Comparison of ENCODE assay signal across 19 cellular contexts in genomic region chr13:99525967-99526366, GRCh38. TPM values are rescaled to one million over a fixed set of nuclear protein-coding genes. Genes with fewer than 3 reads are reported as not detected.
DNase-seq lines count a peak whose midpoint lies in the region; ATAC-seq and TF ChIP-seq lines count a peak whose summit lies in the region.
"Had no signal": no experiment of that assay in that cellular context is flagged by ENCODE, and none has a peak within 500 bp of the region (broad histone marks: within the 10 kb centered on the region; RNA-seq: fewer than 3 reads in every experiment).

No MANE protein-coding gene starts in this region.

- POLR2A ChIA-PET in CD4-positive, alpha-beta memory T cell (lab: Charles Lee; ENCODE audit: partially characterized antibody) = interaction anchor here (0.9 to 1.3 kb wide), 2 partner anchors 18 to 25 kb away, joined by 3 to 4 read pairs; partner anchors contain the start of gene TM9SF2

- no peak for TF ChIP-seq CTCF in natural killer cell (IDR thresholded peaks at IDR 0.05)

- no peaks in the 10 kb centered on the region for H3K9me3 ChIP-seq in CD4-positive, CD25-positive, alpha-beta regulatory T cell (ENCODE audit: control insufficient read depth in 2 of 2, low read length in 2 of 2)
- H3K9me3 ChIP-seq in CD4-positive, alpha-beta memory T cell (ENCODE audit: control insufficient read depth in 1 of 2, low read length in 2 of 2) = no peaks in the 10 kb centered on the region
- H3K9me3 ChIP-seq: left lung, SK-N-SH had no signal

- peaks cover 31 to 53% (median 48%) of the 10 kb centered on the region in 4 donors for H3K4me1 Mint-ChIP-seq in CD4-positive, CD25-positive, alpha-beta regulatory T cell
- peaks cover 39 to 56% (median 46%) of the 10 kb centered on the region in 4 donors for H3K4me1 Mint-ChIP-seq in CD4-positive, alpha-beta memory T cell
- peaks cover 35% of the 10 kb centered on the region for H3K4me1 Mint-ChIP-seq in activated T-helper 17 cell treated with anti-CD3 and anti-CD28 coated beads, Interleukin-2, amount 50 U/mL, for 72 hours
- peaks cover 38 to 48% of the 10 kb centered on the region in 2 donors for H3K4me1 Mint-ChIP-seq in natural killer cell

- CTCF ChIA-PET in CD4-positive, alpha-beta memory T cell (lab: Charles Lee; ENCODE audit: partially characterized antibody) = interaction anchor here (0.6 to 4.1 kb wide), 14 partner anchors 9 to 153 kb away, joined by 3 to 30 read pairs (median 3); partner anchors contain the start of gene TM9SF2

- H3K4me1 ChIP-seq in CD4-positive, CD25-positive, alpha-beta regulatory T cell (ENCODE audit: control insufficient read depth, insufficient read depth, low read length, poor library complexity, severe bottlenecking) = peaks cover 15% of the 10 kb centered on the region
- H3K4me1 ChIP-seq in CD4-positive, alpha-beta memory T cell (ENCODE audit: insufficient read depth, low read length) = peaks cover 21% of the 10 kb centered on the region
- H3K4me1 ChIP-seq: left lung had no signal

- no peaks in the 10 kb centered on the region for H3K27me3 ChIP-seq in CD4-positive, CD25-positive, alpha-beta regulatory T cell (ENCODE audit: control insufficient read depth, insufficient read depth, low read length)
- H3K27me3 ChIP-seq in CD4-positive, alpha-beta memory T cell (ENCODE audit: insufficient read depth, low read length) = no peaks in the 10 kb centered on the region
- H3K27me3 ChIP-seq: brain microvascular endothelial cell, left lung had no signal

- H3K27me3 Mint-ChIP-seq in CD4-positive, CD25-positive, alpha-beta regulatory T cell = no peaks in the 10 kb centered on the region
- H3K27me3 Mint-ChIP-seq in CD4-positive, alpha-beta memory T cell = no peaks in the 10 kb centered on the region
- no peaks in the 10 kb centered on the region for H3K27me3 Mint-ChIP-seq in activated T-helper 17 cell treated with anti-CD3 and anti-CD28 coated beads, Interleukin-2, amount 50 U/mL, for 72 hours
- no peaks in the 10 kb centered on the region for H3K27me3 Mint-ChIP-seq in natural killer cell (ENCODE audit: low read depth in 2 of 2)

- no peak for DNase-seq in CD4-positive, CD25-positive, alpha-beta regulatory T cell
- no peak for DNase-seq in CD4-positive, alpha-beta memory T cell
- DNase-seq in natural killer cell (no peak), NCI-H345 treated with DMSO at 0.1 percent for 48 hours (lab: John Stamatoyannopoulos, UW; ENCODE audit: unreplicated experiment) (no peak)
- DNase-seq: AML-193; brain microvascular endothelial cell; left lung; midbrain; NCI-H1417; NCI-H526 treated with DMSO at 0.1 percent for 48 hours; SK-N-SH; stimulated activated CD4-positive, alpha-beta T cell treated with anti-CD3 and anti-CD28 coated beads, Interleukin-4, amount 100 ng/mL, for 4 hours; substantia nigra had no signal

- no peaks in the 10 kb centered on the region for H3K9me3 Mint-ChIP-seq in CD4-positive, CD25-positive, alpha-beta regulatory T cell
- H3K9me3 Mint-ChIP-seq in CD4-positive, alpha-beta memory T cell = no peaks in the 10 kb centered on the region
- no peaks in the 10 kb centered on the region for H3K9me3 Mint-ChIP-seq in activated T-helper 17 cell treated with anti-CD3 and anti-CD28 coated beads, Interleukin-2, amount 50 U/mL, for 72 hours
- H3K9me3 Mint-ChIP-seq in natural killer cell = no peaks in the 10 kb centered on the region

- intact Hi-C loops in CD4-positive, alpha-beta memory T cell (cut with micrococcal nuclease) = no loop called here
- intact Hi-C loops in natural killer cell (cut with micrococcal nuclease) = no loop called here

- H3K4me3 Mint-ChIP-seq in CD4-positive, CD25-positive, alpha-beta regulatory T cell = peak overlapping the region in 1 of 4 donors; percentile 4
- H3K4me3 Mint-ChIP-seq in CD4-positive, alpha-beta memory T cell = peak overlapping the region in 3 of 8 donors; percentile 25 to 35 (median 30)
- peak overlapping the region; percentile 8 for H3K4me3 Mint-ChIP-seq in activated T-helper 17 cell treated with anti-CD3 and anti-CD28 coated beads, Interleukin-2, amount 50 U/mL, for 72 hours
- H3K4me3 Mint-ChIP-seq in natural killer cell = no peak overlapping the region

- H3K36me3 Mint-ChIP-seq in CD4-positive, CD25-positive, alpha-beta regulatory T cell = peaks cover 58% of the 10 kb centered on the region
- H3K36me3 Mint-ChIP-seq in CD4-positive, alpha-beta memory T cell = peaks cover 62 to 87% of the 10 kb centered on the region in 2 donors
- peaks cover 97% of the 10 kb centered on the region for H3K36me3 Mint-ChIP-seq in activated T-helper 17 cell treated with anti-CD3 and anti-CD28 coated beads, Interleukin-2, amount 50 U/mL, for 72 hours (ENCODE audit: low read depth)
- peaks cover 14% of the 10 kb centered on the region for H3K36me3 Mint-ChIP-seq in natural killer cell

- peaks cover 66% of the 10 kb centered on the region for H3K36me3 ChIP-seq in CD4-positive, CD25-positive, alpha-beta regulatory T cell (ENCODE audit: control insufficient read depth, insufficient read depth, low read length)
- H3K36me3 ChIP-seq in CD4-positive, alpha-beta memory T cell (ENCODE audit: insufficient read depth, low read length) = peaks cover 33% of the 10 kb centered on the region

- H3K27ac ChIP-seq in CD4-positive, CD25-positive, alpha-beta regulatory T cell (ENCODE audit: insufficient read depth, low read length, poor library complexity, severe bottlenecking) = no peak overlapping the region
- H3K27ac ChIP-seq in CD4-positive, alpha-beta memory T cell (ENCODE audit: low read depth, low read length) = no peak overlapping the region
- H3K27ac ChIP-seq: brain microvascular endothelial cell, left lung, RWPE1 had no signal

- H3K4me3 ChIP-seq in CD4-positive, CD25-positive, alpha-beta regulatory T cell (ENCODE audit: low read depth, low read length) = no peak overlapping the region
- no peak overlapping the region for H3K4me3 ChIP-seq in CD4-positive, alpha-beta memory T cell (ENCODE audit: low read length in 2 of 2)
- H3K4me3 ChIP-seq: left lung, smooth muscle cell had no signal

- peak overlapping the region in 2 of 3 donors; percentile 78 to 85 for H3K27ac Mint-ChIP-seq in CD4-positive, CD25-positive, alpha-beta regulatory T cell
- peak overlapping the region in 5 of 7 donors; percentile 28 to 78 (median 66) for H3K27ac Mint-ChIP-seq in CD4-positive, alpha-beta memory T cell
- H3K27ac Mint-ChIP-seq in activated T-helper 17 cell treated with anti-CD3 and anti-CD28 coated beads, Interleukin-2, amount 50 U/mL, for 72 hours = peak overlapping the region; percentile 73
- H3K27ac Mint-ChIP-seq in natural killer cell = peak overlapping the region; percentile 3 to 70

- ATAC-seq in CD4-positive, CD25-positive, alpha-beta regulatory T cell (ENCODE audit: low read depth in 2 of 2) = no peak
- ATAC-seq in activated T-helper 17 cell treated with anti-CD3 and anti-CD28 coated beads, Interleukin-2, amount 50 U/mL, for 72 hours (replicated peaks) = no peak
- ATAC-seq in natural killer cell (no peak), HG03469 (IDR thresholded peaks at IDR 0.05; ENCODE audit: unreplicated experiment) (no peak), HG02678 (IDR thresholded peaks at IDR 0.05; ENCODE audit: unreplicated experiment) (no peak)
- ATAC-seq: HCT116, left lung had no signal

RNA-seq across cellular contexts. Expression of gene TM9SF2, which starts 24.7 kb away (rescaled TPM):
- 53.7 TPM for total RNA-seq in CD4-positive, CD25-positive, alpha-beta regulatory T cell
- 100 to 1,000 TPM in 3 of 4 donors, 10 to 100 TPM in 1; 98.7 to 124 (median 113) TPM for polyA plus RNA-seq in CD4-positive, CD25-positive, alpha-beta regulatory T cell
- total RNA-seq in CD4-positive, alpha-beta memory T cell = 10 to 100 TPM; 60.0 to 64.2 TPM
- polyA plus RNA-seq in CD4-positive, alpha-beta memory T cell = 100 to 1,000 TPM; 102 to 126 TPM
- 10 to 100 TPM; 50.6 to 97.3 TPM for total RNA-seq in activated T-helper 17 cell treated with anti-CD3 and anti-CD28 coated beads, Interleukin-2, amount 50 U/mL, for 72 hours
- 10 to 100 TPM; 41.8 to 62.1 (median 51.4) TPM for total RNA-seq in natural killer cell
